29 cellular contexts compared by ENCODE assay signal in genomic region chr16:67145746-67146145, GRCh38.
"Had no signal": no experiment of that assay in that cellular context is flagged by ENCODE, and none has a peak within 500 bp of the region (broad histone marks: within the 10 kb centered on the region; RNA-seq: fewer than 3 reads in every experiment).

No MANE protein-coding gene starts in this region.

- H3K9me3 ChIP-seq: breast epithelium, gastrocnemius medialis, pancreas, psoas muscle, uterus had no signal

- H3K27me3 ChIP-seq: breast epithelium, pancreas, uterus had no signal

- H3K9me3 Mint-ChIP-seq: activated B cell treated with CpG ODN at 0.5 μM for 24 hours; mesothelial cell of epicardium; naive B cell; nephron progenitor cell; T-helper 2 cell treated with Interferon-gamma antibody and Interleukin-4, amounts not matched to agents 5 μg/mL and 100 μg/mL, for 36 hours; type B pancreatic cell had no signal

- H3K4me3 Mint-ChIP-seq: activated B cell treated with CpG ODN at 0.5 μM for 24 hours; activated CD4-positive, alpha-beta T cell treated with anti-CD3 and anti-CD28 coated beads for 36 hours; activated CD8-positive, alpha-beta T cell treated with anti-CD3 and anti-CD28 coated beads, Interleukin-2, amount 10 ng/mL, durations not matched to agents 7 days and 5 days; mesothelial cell of epicardium; nephron progenitor cell; T-helper 2 cell treated with Interferon-gamma antibody and Interleukin-4, amounts not matched to agents 5 μg/mL and 100 μg/mL, for 36 hours; type B pancreatic cell had no signal

- ATAC-seq: activated CD4-positive, alpha-beta T cell treated with anti-CD3 and anti-CD28 coated beads for 36 hours; activated CD8-positive, alpha-beta T cell treated with anti-CD3 and anti-CD28 coated beads, Interleukin-2, amount 10 ng/mL, durations not matched to agents 7 days and 5 days; gastrocnemius medialis; left cardiac atrium; pancreas; psoas muscle; SK-N-SH treated with all-trans-retinoic acid at 6 μM for 48 hours; stimulated activated naive CD8-positive, alpha-beta T cell treated with anti-CD3 and anti-CD28 coated beads, Interleukin-15, Interleukin-2, amounts not matched to agents 100 U/mL and 50 U/mL, for 24 hours had no signal

- H3K4me3 ChIP-seq: breast epithelium, gastrocnemius medialis, pancreas, psoas muscle, smooth muscle cell, uterus had no signal

- H3K27ac Mint-ChIP-seq: activated B cell treated with CpG ODN at 0.5 μM for 24 hours; activated CD4-positive, alpha-beta T cell treated with anti-CD3 and anti-CD28 coated beads for 36 hours; mesothelial cell of epicardium; nephron progenitor cell; T-helper 2 cell treated with Interferon-gamma antibody and Interleukin-4, amounts not matched to agents 5 μg/mL and 100 μg/mL, for 36 hours; type B pancreatic cell had no signal

- DNase-seq: activated B cell treated with CpG ODN at 0.5 μM for 24 hours; activated CD4-positive, alpha-beta T cell treated with anti-CD3 and anti-CD28 coated beads for 36 hours; activated CD8-positive, alpha-beta T cell treated with anti-CD3 and anti-CD28 coated beads, Interleukin-2, amount 10 ng/mL, durations not matched to agents 7 days and 5 days; activated effector memory CD4-positive, alpha-beta T cell treated with anti-CD3 and anti-CD28 coated beads, Interleukin-2, amount 50 U/mL, for 16 hours; activated naive CD4-positive, alpha-beta T cell treated with anti-CD3 and anti-CD28 coated beads, Interleukin-2, amount 50 U/mL, for 16 hours; central memory CD4-positive, alpha-beta T cell; dermis blood vessel endothelial cell; effector CD4-positive, alpha-beta T cell; gastrocnemius medialis; glutamatergic neuron; islet precursor cell; left cardiac atrium; mammary epithelial cell; naive B cell; nephron progenitor cell; pancreas; psoas muscle; stimulated activated CD4-positive, alpha-beta T cell treated with anti-CD3 and anti-CD28 coated beads, Interleukin-15, amount 100 ng/mL, for 24 hours; stimulated activated CD4-positive, alpha-beta T cell treated with anti-CD3 and anti-CD28 coated beads, Interleukin-2, amount 100 ng/mL, for 24 hours; stimulated activated naive CD8-positive, alpha-beta T cell treated with anti-CD3 and anti-CD28 coated beads, Interleukin-15, Interleukin-2, amounts not matched to agents 100 U/mL and 50 U/mL, for 24 hours; uterus had no signal

- H3K4me1 Mint-ChIP-seq: activated B cell treated with CpG ODN at 0.5 μM for 24 hours; activated CD4-positive, alpha-beta T cell treated with anti-CD3 and anti-CD28 coated beads for 36 hours; mesothelial cell of epicardium; nephron progenitor cell had no signal

- H3K36me3 ChIP-seq: uterus had no signal

- H3K27ac ChIP-seq: breast epithelium, gastrocnemius medialis, pancreas, psoas muscle, uterus had no signal

- FAIRE-seq: colon, endometrium, pancreas had no signal

- H3K4me1 ChIP-seq: pancreas had no signal
